In genomic region chr11:75239551-75240290, GRCh38 we compare ENCODE assay signal across 1 cellular context.
TF ChIP-seq lines count a peak whose summit lies in the region.

No MANE protein-coding gene starts in this region.

TF ChIP-seq in GM23338, 12 proteins besides CTCF, POLR2A, EP300 and RAD21 (continued from another document):
- TF ChIP-seq ZNF462 (CRISPR knock-in tag; IDR thresholded peaks at IDR 0.05) = no peak
- no peak for TF ChIP-seq ZNF114 (CRISPR knock-in tag; IDR thresholded peaks at IDR 0.05)
- no peak for TF ChIP-seq CREB1 (CRISPR knock-in tag; IDR thresholded peaks at IDR 0.05; ENCODE audit: low read depth)
- no peak for TF ChIP-seq REST (IDR thresholded peaks at IDR 0.05; ENCODE audit: unreplicated experiment)
- no peak for TF ChIP-seq ZNF331 (CRISPR knock-in tag; IDR thresholded peaks at IDR 0.05; ENCODE audit: low read depth)
- TF ChIP-seq EZH2phosphoT487 (IDR thresholded peaks at IDR 0.05; ENCODE audit: unreplicated experiment) = no peak
- TF ChIP-seq JUNB (IDR thresholded peaks at IDR 0.05; ENCODE audit: unreplicated experiment) = no peak
- TF ChIP-seq NANOG (IDR thresholded peaks at IDR 0.05; ENCODE audit: borderline replicate concordance) = no peak
